In the genomic region with DNA sequence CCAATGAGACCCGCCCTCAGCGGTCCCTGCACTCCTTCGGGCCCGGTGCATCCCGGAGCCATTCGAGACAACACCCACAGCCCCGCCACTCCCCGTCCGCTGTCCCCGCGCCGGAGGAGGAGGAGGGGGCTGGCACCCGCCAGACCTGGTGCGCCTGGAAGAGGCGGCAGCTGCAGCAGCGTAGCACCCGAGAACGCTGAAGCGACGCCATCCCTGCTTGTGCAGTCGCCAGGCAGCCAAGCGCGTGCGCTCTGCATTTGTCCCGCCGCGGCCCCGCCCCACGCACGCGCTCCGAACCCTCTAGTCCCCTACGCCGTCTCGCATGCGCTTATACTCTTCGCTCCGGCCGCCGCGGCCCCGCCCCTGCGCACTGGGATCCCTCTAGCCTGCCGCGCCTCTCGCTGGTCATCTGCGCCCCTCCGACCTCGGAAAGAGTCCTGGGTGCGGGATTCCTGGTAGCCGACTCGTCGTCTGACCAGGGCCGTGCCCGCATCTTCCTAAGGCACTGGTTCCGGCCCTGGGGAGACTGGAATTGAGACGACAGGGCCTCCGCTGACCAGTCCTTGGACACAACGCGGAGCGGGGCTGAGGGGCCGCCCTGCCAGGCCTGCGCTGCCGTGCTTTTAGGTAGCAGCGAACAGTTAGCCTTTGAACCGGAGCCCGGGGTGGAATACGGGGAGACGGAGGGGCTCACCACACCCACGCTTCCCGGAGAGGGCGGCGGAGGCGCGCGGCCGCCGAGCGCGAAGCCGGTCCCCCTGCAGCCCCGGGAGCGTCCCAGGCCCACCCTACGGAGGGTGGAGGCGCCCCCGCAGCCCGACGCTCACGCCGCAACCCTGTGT, we compare ENCODE assay signal across 8 cellular contexts. TPM values are rescaled to one million over a fixed set of nuclear protein-coding genes. Genes with fewer than 3 reads are reported as not detected.
DNase-seq lines count a peak whose midpoint lies in the region; ATAC-seq and TF ChIP-seq lines count a peak whose summit lies in the region.

Gene MRNIP (minus strand): TSS at position 232 of the 842 bp plus-strand sequence. CDS start 21 bp downstream, at position 211.

- CTCF ChIA-PET in T-cell (lab: Charles Lee), result interaction anchor here (0.6 to 1.0 kb wide), 2 partner anchors 44 to 96 kb away, joined by 3 to 4 read pairs; no protein-coding TSS in a partner anchor

- H3K4me1 ChIP-seq in adrenal gland (replicated peaks in 1 of 2) (peaks cover 6 to 10% of the 10 kb centered on the region in 2 donors), heart left ventricle (peaks cover 0 to 27% (median 16%) of the 10 kb centered on the region in 12 donors), upper lobe of left lung (peaks cover 7 to 23% (median 11%) of the 10 kb centered on the region in 4 donors)

- H3K4me1 Mint-ChIP-seq in T-cell, result peaks cover 12 to 32% (median 26%) of the 10 kb centered on the region in 3 donors

- H3K27ac Mint-ChIP-seq in T-cell, result peak within 1 kb of the TSS; percentile 92

- 0 to 1% (median 1%) methylated on average over 5 to 90 of the region's 90 CpGs for WGBS in adrenal gland, 4 donors
- 0% methylated on average over 24 to 90 of the region's 90 CpGs for WGBS in heart left ventricle, 4 donors
- 0% methylated on average over 20 to 57 of the region's 90 CpGs for WGBS in upper lobe of left lung, 2 donors

- H3K27me3 ChIP-seq in adrenal gland, result no peaks in the 10 kb centered on the region
- no peaks in the 10 kb centered on the region for H3K27me3 ChIP-seq in heart left ventricle
- no peaks in the 10 kb centered on the region for H3K27me3 ChIP-seq in upper lobe of left lung

- intact Hi-C loops in adrenal gland (cut with DNase I), result loop anchor here in 1 of 2 donors (10.0 kb wide), 1 partner anchor 54 kb away; the partner anchor contains the start of gene MGAT4B
- intact Hi-C loops in heart left ventricle (cut with DNase I), result loop anchor here in 5 of 10 donors (1.0 to 10.0 kb wide), 6 partner anchors 37 to 94 kb away; partner anchors contain the start of genes SQSTM1 (in 3 of the 5) and MGAT4B (in 1 of the 5)
- intact Hi-C loops in posterior cingulate gyrus (cut with DNase I), result loop anchor here (5.0 kb wide), 3 partner anchors 37 to 52 kb away; partner anchors contain the start of genes MGAT4B, SQSTM1 and TBC1D9B

- H3K27ac ChIP-seq in adrenal gland (peak within 1 kb of the TSS; percentile 39 to 93 (median 84)), heart left ventricle (peak within 1 kb of the TSS; percentile 84 to 97 (median 94)), upper lobe of left lung (peak within 1 kb of the TSS; percentile 78 to 90 (median 86))

- H3K9me3 Mint-ChIP-seq in T-cell, result no peaks in the 10 kb centered on the region

- POLR2A ChIA-PET in T-cell (lab: Charles Lee), result interaction anchor here (0.5 to 0.6 kb wide), 3 partner anchors 12 to 79 kb away, joined by 3 to 6 read pairs (median 3); no protein-coding TSS in a partner anchor

- ATAC-seq in HG02678 (IDR thresholded peaks at IDR 0.05; ENCODE audit: unreplicated experiment) (peak; percentile 94), T-cell (replicated peaks in 1 of 4) (peak; percentile 94 to 96 (median 96)), heart left ventricle (peak; percentile 99 to 100 (median 99)), upper lobe of left lung (ENCODE audit: low FRiP score in 2 of 2) (peak; percentile 100)

- TF ChIP-seq EP300 in upper lobe of left lung (IDR thresholded peaks at IDR 0.05), result peak in 1 of 4 donors; percentile 8

- H3K4me3 Mint-ChIP-seq in T-cell, result peak within 1 kb of the TSS; percentile 80 to 95 (median 93)

- TF ChIP-seq POLR2A in adrenal gland (IDR thresholded peaks at IDR 0.05) (peak; percentile 52 to 81), heart left ventricle (IDR thresholded peaks at IDR 0.05) (peak in 1 of 2 donors; percentile 81), upper lobe of left lung (IDR thresholded peaks at IDR 0.05) (peak in 3 of 4 donors; percentile 31 to 67 (median 62))

- DNase-seq in NCI-H128 (lab: John Stamatoyannopoulos, UW; ENCODE audit: unreplicated experiment) (peak; percentile 69), T-cell (peak; percentile 75 to 91 (median 85)), adrenal gland (peak; percentile 95 to 98 (median 97)), heart left ventricle (peak; percentile 97 to 99 (median 98)), posterior cingulate gyrus (peak; percentile 94 to 100 (median 98)), upper lobe of left lung (peak; percentile 98 to 100)

- TF ChIP-seq CTCF in GM12872 (IDR thresholded peaks at IDR 0.05; ENCODE audit: insufficient read depth, low read depth, low read length) (0 out of 3 replicates have a peak, but pooled peaks have one; percentile 11), adrenal gland (IDR thresholded peaks at IDR 0.05) (peak in 1 of 6 experiments; percentile 18), heart left ventricle (IDR thresholded peaks at IDR 0.05) (peak in 7 of 12 donors; percentile 7 to 52 (median 37)), upper lobe of left lung (IDR thresholded peaks at IDR 0.05) (peak in 3 of 6 experiments; percentile 9 to 65 (median 31))

- H3K36me3 ChIP-seq in adrenal gland (replicated peaks in 1 of 2) (peaks cover 0 to 17% of the 10 kb centered on the region in 2 donors), heart left ventricle (peaks cover 0 to 25% (median 19%) of the 10 kb centered on the region in 9 donors), upper lobe of left lung (peaks cover 0 to 17% (median 16%) of the 10 kb centered on the region in 4 donors)

- H3K9me3 ChIP-seq in adrenal gland (replicated peaks in 1 of 3), result no peaks in the 10 kb centered on the region
- peaks cover 0 to 7% (median 0%) of the 10 kb centered on the region in 12 donors for H3K9me3 ChIP-seq in heart left ventricle
- no peaks in the 10 kb centered on the region for H3K9me3 ChIP-seq in upper lobe of left lung

- peaks cover 6% of the 10 kb centered on the region for H3K36me3 Mint-ChIP-seq in T-cell

- H3K4me3 ChIP-seq in adrenal gland (peak within 1 kb of the TSS; percentile 55 to 94 (median 76)), heart left ventricle (peak within 1 kb of the TSS; percentile 70 to 100 (median 87)), upper lobe of left lung (peak within 1 kb of the TSS; percentile 77 to 97 (median 86))

- no peaks in the 10 kb centered on the region for H3K27me3 Mint-ChIP-seq in T-cell

RNA-seq across cellular contexts. Expression of gene MRNIP, which starts in this region (rescaled TPM):
- total RNA-seq in T-cell, result 100 to 1,000 TPM in 3 of 5 donors, 10 to 100 TPM in 2; 54.1 to 119 (median 112) TPM
- total RNA-seq in adrenal gland, result 10 to 100 TPM; 14.7 to 46.5 (median 32.2) TPM
- polyA plus RNA-seq in adrenal gland, result 100 to 1,000 TPM in 2 of 3 donors, 10 to 100 TPM in 1; 12.3 to 129 (median 104) TPM
- 10 to 100 TPM in 6 of 9 donors, 1 to 10 TPM in 3; 8.5 to 14.4 (median 12.3) TPM for total RNA-seq in heart left ventricle
- 10 to 100 TPM; 10.4 to 24.1 TPM for polyA plus RNA-seq in heart left ventricle
- 100 to 1,000 TPM in 1 of 6 donors, 10 to 100 TPM in 5; 20.7 to 142 (median 33.2) TPM for total RNA-seq in upper lobe of left lung

Comparison
In these comparisons a context has a peak if more than half of its experiments do, and no peak if none do; other contexts are left out.
1. Peak in every context shown above with its lines: DNase-seq, ATAC-seq, H3K4me3 ChIP-seq and H3K27ac ChIP-seq.